In genomic region chr2:14632133-14632936, GRCh38 we compare ENCODE assay signal across 8 cellular contexts. TPM values are rescaled to one million over a fixed set of nuclear protein-coding genes. Genes with fewer than 3 reads are reported as not detected.
DNase-seq lines count a peak whose midpoint lies in the region; ATAC-seq and TF ChIP-seq lines count a peak whose summit lies in the region.

A gene with protein sequence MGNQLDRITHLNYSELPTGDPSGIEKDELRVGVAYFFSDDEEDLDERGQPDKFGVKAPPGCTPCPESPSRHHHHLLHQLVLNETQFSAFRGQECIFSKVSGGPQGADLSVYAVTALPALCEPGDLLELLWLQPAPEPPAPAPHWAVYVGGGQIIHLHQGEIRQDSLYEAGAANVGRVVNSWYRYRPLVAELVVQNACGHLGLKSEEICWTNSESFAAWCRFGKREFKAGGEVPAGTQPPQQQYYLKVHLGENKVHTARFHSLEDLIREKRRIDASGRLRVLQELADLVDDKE (plus strand): TSS chr2:14632717. CDS start chr2:14633980, 1,263 bp downstream.

- DNase-seq in COR-L47 (lab: John Stamatoyannopoulos, UW) (peak; percentile 90), LHCN-M2 (ENCODE audit: low read depth) (peak; percentile 71), fibroblast of gingiva (ENCODE audit: low read depth) (peak; percentile 59), mucosa of gallbladder (ENCODE audit: low spot score) (peak; percentile 93), ureter (ENCODE audit: low spot score) (peak; percentile 92), T-helper 17 cell (no peak)

- H3K9me3 ChIP-seq in T-helper 17 cell (ENCODE audit: control insufficient read depth, low read length, poor library complexity, severe bottlenecking): no peaks in the 10 kb centered on the region

- H3K4me3 Mint-ChIP-seq in T-helper 17 cell: no peak within 1 kb of the TSS

- no peaks in the 10 kb centered on the region for H3K36me3 Mint-ChIP-seq in T-helper 17 cell (ENCODE audit: low read depth)

- H3K27ac Mint-ChIP-seq in T-helper 17 cell: no peak within 1 kb of the TSS

- peaks cover 50% of the 10 kb centered on the region for H3K27me3 Mint-ChIP-seq in T-helper 17 cell

- no peaks in the 10 kb centered on the region for H3K4me1 Mint-ChIP-seq in T-helper 17 cell

- ATAC-seq in SK-N-SH treated with all-trans-retinoic acid at 6 μM for 48 hours: peak; percentile 85
- no peak for ATAC-seq in T-helper 17 cell
- no peak for ATAC-seq in HG03097 (IDR thresholded peaks at IDR 0.05; ENCODE audit: low FRiP score, unreplicated experiment)

TF ChIP-seq in SK-N-SH treated with all-trans-retinoic acid at 6 μM for 48 hours, 23 proteins besides CTCF, POLR2A, EP300 and RAD21:
- TF ChIP-seq CSDC2 (CRISPR knock-in tag; IDR thresholded peaks at IDR 0.05) (no peak), TCF4 (CRISPR knock-in tag; IDR thresholded peaks at IDR 0.05; ENCODE audit: borderline replicate concordance) (no peak), ARNTL (CRISPR knock-in tag; IDR thresholded peaks at IDR 0.05; ENCODE audit: borderline replicate concordance, low read depth) (no peak), ZFP30 (CRISPR knock-in tag; IDR thresholded peaks at IDR 0.05) (no peak), ZC3H10 (CRISPR knock-in tag; IDR thresholded peaks at IDR 0.05) (no peak), ZNF8 (CRISPR knock-in tag; IDR thresholded peaks at IDR 0.05) (no peak; the same call in 1 of the 2 replicates), ZFP3 (CRISPR knock-in tag; IDR thresholded peaks at IDR 0.05) (no peak), BACH2 (CRISPR knock-in tag; IDR thresholded peaks at IDR 0.05; ENCODE audit: borderline replicate concordance) (no peak), PPARA (CRISPR knock-in tag; IDR thresholded peaks at IDR 0.05; ENCODE audit: borderline replicate concordance) (no peak), SNAI2 (CRISPR knock-in tag; IDR thresholded peaks at IDR 0.05) (no peak), RARB (CRISPR knock-in tag; IDR thresholded peaks at IDR 0.05) (no peak), TOX (CRISPR knock-in tag; IDR thresholded peaks at IDR 0.05; ENCODE audit: borderline replicate concordance) (no peak), PATZ1 (CRISPR knock-in tag; IDR thresholded peaks at IDR 0.05; ENCODE audit: borderline replicate concordance) (no peak)
- TF ChIP-seq, protein P1, sequence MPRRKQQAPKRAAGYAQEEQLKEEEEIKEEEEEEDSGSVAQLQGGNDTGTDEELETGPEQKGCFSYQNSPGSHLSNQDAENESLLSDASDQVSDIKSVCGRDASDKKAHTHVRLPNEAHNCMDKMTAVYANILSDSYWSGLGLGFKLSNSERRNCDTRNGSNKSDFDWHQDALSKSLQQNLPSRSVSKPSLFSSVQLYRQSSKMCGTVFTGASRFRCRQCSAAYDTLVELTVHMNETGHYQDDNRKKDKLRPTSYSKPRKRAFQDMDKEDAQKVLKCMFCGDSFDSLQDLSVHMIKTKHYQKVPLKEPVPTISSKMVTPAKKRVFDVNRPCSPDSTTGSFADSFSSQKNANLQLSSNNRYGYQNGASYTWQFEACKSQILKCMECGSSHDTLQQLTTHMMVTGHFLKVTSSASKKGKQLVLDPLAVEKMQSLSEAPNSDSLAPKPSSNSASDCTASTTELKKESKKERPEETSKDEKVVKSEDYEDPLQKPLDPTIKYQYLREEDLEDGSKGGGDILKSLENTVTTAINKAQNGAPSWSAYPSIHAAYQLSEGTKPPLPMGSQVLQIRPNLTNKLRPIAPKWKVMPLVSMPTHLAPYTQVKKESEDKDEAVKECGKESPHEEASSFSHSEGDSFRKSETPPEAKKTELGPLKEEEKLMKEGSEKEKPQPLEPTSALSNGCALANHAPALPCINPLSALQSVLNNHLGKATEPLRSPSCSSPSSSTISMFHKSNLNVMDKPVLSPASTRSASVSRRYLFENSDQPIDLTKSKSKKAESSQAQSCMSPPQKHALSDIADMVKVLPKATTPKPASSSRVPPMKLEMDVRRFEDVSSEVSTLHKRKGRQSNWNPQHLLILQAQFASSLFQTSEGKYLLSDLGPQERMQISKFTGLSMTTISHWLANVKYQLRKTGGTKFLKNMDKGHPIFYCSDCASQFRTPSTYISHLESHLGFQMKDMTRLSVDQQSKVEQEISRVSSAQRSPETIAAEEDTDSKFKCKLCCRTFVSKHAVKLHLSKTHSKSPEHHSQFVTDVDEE (CRISPR knock-in tag; IDR thresholded peaks at IDR 0.05): no peak
- TF ChIP-seq, protein P2, sequence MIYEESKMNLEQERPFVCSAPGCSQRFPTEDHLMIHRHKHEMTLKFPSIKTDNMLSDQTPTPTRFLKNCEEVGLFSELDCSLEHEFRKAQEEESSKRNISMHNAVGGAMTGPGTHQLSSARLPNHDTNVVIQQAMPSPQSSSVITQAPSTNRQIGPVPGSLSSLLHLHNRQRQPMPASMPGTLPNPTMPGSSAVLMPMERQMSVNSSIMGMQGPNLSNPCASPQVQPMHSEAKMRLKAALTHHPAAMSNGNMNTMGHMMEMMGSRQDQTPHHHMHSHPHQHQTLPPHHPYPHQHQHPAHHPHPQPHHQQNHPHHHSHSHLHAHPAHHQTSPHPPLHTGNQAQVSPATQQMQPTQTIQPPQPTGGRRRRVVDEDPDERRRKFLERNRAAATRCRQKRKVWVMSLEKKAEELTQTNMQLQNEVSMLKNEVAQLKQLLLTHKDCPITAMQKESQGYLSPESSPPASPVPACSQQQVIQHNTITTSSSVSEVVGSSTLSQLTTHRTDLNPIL (CRISPR knock-in tag; IDR thresholded peaks at IDR 0.05; ENCODE audit: low read depth): no peak

RNA-seq across cellular contexts. Expression of the gene that starts here (rescaled TPM):
- 0.26 and 0.57 TPM in 2 replicates for total RNA-seq in LHCN-M2 (2014; rRNA removed)
- 0.40 TPM for polyA plus RNA-seq in LHCN-M2 (2012)
- total RNA-seq in mucosa of gallbladder: 33.4 TPM
- total RNA-seq in ureter: 27.5 TPM
- total RNA-seq in T-helper 17 cell: not detected

Comparison
In these comparisons a context has a peak if more than half of its experiments do, and no peak if none do; other contexts are left out.
1. RNA of the gene that starts here (total RNA-seq): 33.4 TPM in mucosa of gallbladder (single experiment) and 27.5 TPM in ureter (single experiment); 0.26 to 0.57 TPM in LHCN-M2 and not detected in T-helper 17 cell; every median in the first group is over 10 times any median in the second.
2. Peak in DNase-seq in LHCN-M2; RNA of the gene not detected or under 1 TPM.
3. DNase-seq: peak in COR-L47 (single experiment), fibroblast of gingiva (single experiment), mucosa of gallbladder (single experiment) and ureter (single experiment); none in T-helper 17 cell (0 of 3).